ENCODE assay signal across 1 cellular context in the genomic region with DNA sequence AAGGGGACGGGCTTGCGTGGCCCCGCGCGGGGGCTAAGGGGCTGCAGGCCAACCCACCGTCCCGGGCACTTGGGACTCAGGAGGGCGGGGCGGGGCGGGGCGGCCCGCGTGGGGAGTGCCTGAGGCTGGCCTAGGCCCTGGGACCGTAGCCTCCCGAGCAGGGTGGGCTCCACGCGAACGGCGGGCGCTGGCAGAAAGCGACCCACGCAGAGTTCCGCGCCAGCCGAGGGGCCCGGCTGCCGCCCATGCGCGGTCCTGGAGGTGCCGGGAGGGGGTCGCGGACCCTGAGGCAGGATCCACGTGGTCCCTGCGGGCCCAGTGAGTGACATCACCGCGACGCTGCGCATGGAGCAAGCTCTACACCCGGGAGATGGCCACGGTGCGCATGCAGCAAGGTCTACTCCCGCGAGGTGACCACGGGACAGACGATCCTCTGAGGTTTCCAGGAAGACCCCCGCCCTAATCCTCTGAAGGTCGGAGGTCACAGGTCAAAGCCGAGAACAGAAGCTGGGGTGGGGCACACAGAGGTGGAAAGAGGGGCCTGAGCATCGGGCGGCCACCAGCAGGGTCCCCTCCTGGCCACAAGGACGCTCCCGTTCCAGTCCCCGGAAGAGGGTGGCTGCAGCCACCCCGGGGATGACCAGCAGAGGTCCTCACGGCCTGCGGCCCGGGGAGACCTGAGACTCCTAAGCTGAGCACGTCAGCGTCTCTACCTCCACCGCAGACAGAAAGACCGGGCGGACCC.
TF ChIP-seq lines count a peak whose summit lies in the region.

No MANE protein-coding gene starts in this region.

TF ChIP-seq in HepG2, 621 proteins besides CTCF, POLR2A, EP300 and RAD21 (continued from another document and continues in another):
- TF ChIP-seq, protein P1, sequence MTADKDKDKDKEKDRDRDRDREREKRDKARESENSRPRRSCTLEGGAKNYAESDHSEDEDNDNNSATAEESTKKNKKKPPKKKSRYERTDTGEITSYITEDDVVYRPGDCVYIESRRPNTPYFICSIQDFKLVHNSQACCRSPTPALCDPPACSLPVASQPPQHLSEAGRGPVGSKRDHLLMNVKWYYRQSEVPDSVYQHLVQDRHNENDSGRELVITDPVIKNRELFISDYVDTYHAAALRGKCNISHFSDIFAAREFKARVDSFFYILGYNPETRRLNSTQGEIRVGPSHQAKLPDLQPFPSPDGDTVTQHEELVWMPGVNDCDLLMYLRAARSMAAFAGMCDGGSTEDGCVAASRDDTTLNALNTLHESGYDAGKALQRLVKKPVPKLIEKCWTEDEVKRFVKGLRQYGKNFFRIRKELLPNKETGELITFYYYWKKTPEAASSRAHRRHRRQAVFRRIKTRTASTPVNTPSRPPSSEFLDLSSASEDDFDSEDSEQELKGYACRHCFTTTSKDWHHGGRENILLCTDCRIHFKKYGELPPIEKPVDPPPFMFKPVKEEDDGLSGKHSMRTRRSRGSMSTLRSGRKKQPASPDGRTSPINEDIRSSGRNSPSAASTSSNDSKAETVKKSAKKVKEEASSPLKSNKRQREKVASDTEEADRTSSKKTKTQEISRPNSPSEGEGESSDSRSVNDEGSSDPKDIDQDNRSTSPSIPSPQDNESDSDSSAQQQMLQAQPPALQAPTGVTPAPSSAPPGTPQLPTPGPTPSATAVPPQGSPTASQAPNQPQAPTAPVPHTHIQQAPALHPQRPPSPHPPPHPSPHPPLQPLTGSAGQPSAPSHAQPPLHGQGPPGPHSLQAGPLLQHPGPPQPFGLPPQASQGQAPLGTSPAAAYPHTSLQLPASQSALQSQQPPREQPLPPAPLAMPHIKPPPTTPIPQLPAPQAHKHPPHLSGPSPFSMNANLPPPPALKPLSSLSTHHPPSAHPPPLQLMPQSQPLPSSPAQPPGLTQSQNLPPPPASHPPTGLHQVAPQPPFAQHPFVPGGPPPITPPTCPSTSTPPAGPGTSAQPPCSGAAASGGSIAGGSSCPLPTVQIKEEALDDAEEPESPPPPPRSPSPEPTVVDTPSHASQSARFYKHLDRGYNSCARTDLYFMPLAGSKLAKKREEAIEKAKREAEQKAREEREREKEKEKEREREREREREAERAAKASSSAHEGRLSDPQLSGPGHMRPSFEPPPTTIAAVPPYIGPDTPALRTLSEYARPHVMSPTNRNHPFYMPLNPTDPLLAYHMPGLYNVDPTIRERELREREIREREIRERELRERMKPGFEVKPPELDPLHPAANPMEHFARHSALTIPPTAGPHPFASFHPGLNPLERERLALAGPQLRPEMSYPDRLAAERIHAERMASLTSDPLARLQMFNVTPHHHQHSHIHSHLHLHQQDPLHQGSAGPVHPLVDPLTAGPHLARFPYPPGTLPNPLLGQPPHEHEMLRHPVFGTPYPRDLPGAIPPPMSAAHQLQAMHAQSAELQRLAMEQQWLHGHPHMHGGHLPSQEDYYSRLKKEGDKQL (CRISPR knock-in tag; IDR thresholded peaks at IDR 0.05; ENCODE audit: low read depth), result no peak
- TF ChIP-seq NKX3-1 (CRISPR knock-in tag; IDR thresholded peaks at IDR 0.05) (peak; percentile 54; the same call in 1 of the 2 replicates), FOXA3 (CRISPR knock-in tag; IDR thresholded peaks at IDR 0.05) (0 out of 2 replicates have a peak, but pooled peaks have one; percentile 7), DMTF1 (CRISPR knock-in tag; IDR thresholded peaks at IDR 0.05) (no peak), ZNF883 (CRISPR knock-in tag; IDR thresholded peaks at IDR 0.05; ENCODE audit: not compliant biosample characterization) (peak; percentile 90), GFI1 (CRISPR knock-in tag; IDR thresholded peaks at IDR 0.05; ENCODE audit: borderline replicate concordance) (peak; percentile 38; the same call in 1 of the 2 replicates), ZFP82 (CRISPR knock-in tag; IDR thresholded peaks at IDR 0.05; ENCODE audit: borderline replicate concordance) (no peak), ZSCAN25 (CRISPR knock-in tag; IDR thresholded peaks at IDR 0.05) (peak; percentile 71; the same call in 1 of the 2 replicates), ZNF230 (CRISPR knock-in tag; IDR thresholded peaks at IDR 0.05) (peak; percentile 58; the same call in 1 of the 2 replicates), CENPBD1 (CRISPR knock-in tag; IDR thresholded peaks at IDR 0.05; ENCODE audit: borderline replicate concordance, low read depth) (no peak), ZNF605 (CRISPR knock-in tag; IDR thresholded peaks at IDR 0.05) (peak; percentile 94), KLF6 (CRISPR knock-in tag; IDR thresholded peaks at IDR 0.05) (peak; percentile 50; the same call in 1 of the 2 replicates), PREB (CRISPR knock-in tag; IDR thresholded peaks at IDR 0.05) (no peak), POLR2AphosphoS5 (IDR thresholded peaks at IDR 0.05; ENCODE audit: low read depth, low read length) (no peak), NFATC3 (CRISPR knock-in tag; IDR thresholded peaks at IDR 0.05) (no peak), ZFP36 (IDR thresholded peaks at IDR 0.05; ENCODE audit: borderline replicate concordance, low read depth, low read length, partially characterized antibody) (no peak), CBX5 (CRISPR knock-in tag; IDR thresholded peaks at IDR 0.05; ENCODE audit: borderline replicate concordance) (peak; percentile 27; the same call in 1 of the 2 replicates), ZNF232 (CRISPR knock-in tag; IDR thresholded peaks at IDR 0.05; ENCODE audit: borderline replicate concordance) (peak; percentile 63; the same call in 1 of the 2 replicates), NR2F2 (IDR thresholded peaks at IDR 0.05; ENCODE audit: borderline replicate concordance, low read depth) (no peak), ZNF510 (CRISPR knock-in tag; IDR thresholded peaks at IDR 0.05; ENCODE audit: low read depth) (no peak), GLI4 (CRISPR knock-in tag; IDR thresholded peaks at IDR 0.05; ENCODE audit: borderline replicate concordance) (no peak; the same call in 1 of the 2 replicates), ZNF382 (CRISPR knock-in tag; IDR thresholded peaks at IDR 0.05; ENCODE audit: borderline replicate concordance) (no peak), GPN1 (CRISPR knock-in tag; IDR thresholded peaks at IDR 0.05; ENCODE audit: borderline replicate concordance) (no peak), ZNF280B (CRISPR knock-in tag; IDR thresholded peaks at IDR 0.05; ENCODE audit: borderline replicate concordance) (peak; percentile 78; the same call in 1 of the 2 replicates), AGO1 (IDR thresholded peaks at IDR 0.05; ENCODE audit: low read depth, low read length, poor library complexity, severe bottlenecking) (peak; percentile 34), GABPA (IDR thresholded peaks at IDR 0.05; ENCODE audit: low read depth, low read length) (no peak), GABPA (CRISPR knock-in tag; IDR thresholded peaks at IDR 0.05; ENCODE audit: low read depth) (peak; percentile 60), KMT2A (CRISPR knock-in tag; IDR thresholded peaks at IDR 0.05) (peak; percentile 40; the same call in 1 of the 2 replicates), ZNF282 (IDR thresholded peaks at IDR 0.05; ENCODE audit: partially characterized antibody) (no peak), SMC3 (IDR thresholded peaks at IDR 0.05; ENCODE audit: low read length) (peak; percentile 55; the same call in 1 of the 2 replicates), TRIM22 (IDR thresholded peaks at IDR 0.05) (no peak), SIN3B (IDR thresholded peaks at IDR 0.05; ENCODE audit: low read length) (no peak)
- TF ChIP-seq, protein P2, sequence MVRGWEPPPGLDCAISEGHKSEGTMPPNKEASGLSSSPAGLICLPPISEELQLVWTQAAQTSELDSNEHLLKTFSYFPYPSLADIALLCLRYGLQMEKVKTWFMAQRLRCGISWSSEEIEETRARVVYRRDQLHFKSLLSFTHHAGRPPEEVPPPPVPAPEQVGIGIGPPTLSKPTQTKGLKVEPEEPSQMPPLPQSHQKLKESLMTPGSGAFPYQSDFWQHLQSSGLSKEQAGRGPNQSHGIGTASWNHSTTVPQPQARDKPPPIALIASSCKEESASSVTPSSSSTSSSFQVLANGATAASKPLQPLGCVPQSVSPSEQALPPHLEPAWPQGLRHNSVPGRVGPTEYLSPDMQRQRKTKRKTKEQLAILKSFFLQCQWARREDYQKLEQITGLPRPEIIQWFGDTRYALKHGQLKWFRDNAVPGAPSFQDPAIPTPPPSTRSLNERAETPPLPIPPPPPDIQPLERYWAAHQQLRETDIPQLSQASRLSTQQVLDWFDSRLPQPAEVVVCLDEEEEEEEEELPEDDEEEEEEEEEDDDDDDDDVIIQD (CRISPR knock-in tag; IDR thresholded peaks at IDR 0.05; ENCODE audit: low read depth), result no peak
- TF ChIP-seq, protein P3, sequence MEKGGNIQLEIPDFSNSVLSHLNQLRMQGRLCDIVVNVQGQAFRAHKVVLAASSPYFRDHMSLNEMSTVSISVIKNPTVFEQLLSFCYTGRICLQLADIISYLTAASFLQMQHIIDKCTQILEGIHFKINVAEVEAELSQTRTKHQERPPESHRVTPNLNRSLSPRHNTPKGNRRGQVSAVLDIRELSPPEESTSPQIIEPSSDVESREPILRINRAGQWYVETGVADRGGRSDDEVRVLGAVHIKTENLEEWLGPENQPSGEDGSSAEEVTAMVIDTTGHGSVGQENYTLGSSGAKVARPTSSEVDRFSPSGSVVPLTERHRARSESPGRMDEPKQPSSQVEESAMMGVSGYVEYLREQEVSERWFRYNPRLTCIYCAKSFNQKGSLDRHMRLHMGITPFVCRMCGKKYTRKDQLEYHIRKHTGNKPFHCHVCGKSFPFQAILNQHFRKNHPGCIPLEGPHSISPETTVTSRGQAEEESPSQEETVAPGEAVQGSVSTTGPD (CRISPR knock-in tag; IDR thresholded peaks at IDR 0.05), result no peak
